23 cellular contexts compared by ENCODE assay signal in genomic region chr3:31953636-31954035, GRCh38. TPM values are rescaled to one million over a fixed set of nuclear protein-coding genes. Genes with fewer than 3 reads are reported as not detected.
DNase-seq lines count a peak whose midpoint lies in the region; TF ChIP-seq lines count a peak whose summit lies in the region.
"Had no signal": no experiment of that assay in that cellular context is flagged by ENCODE, and none has a peak within 500 bp of the region (broad histone marks: within the 10 kb centered on the region; RNA-seq: fewer than 3 reads in every experiment).

No MANE protein-coding gene starts in this region.

- no peak for TF ChIP-seq CTCF in DOHH2 (IDR thresholded peaks at IDR 0.05; ENCODE audit: low read depth, low read length, poor library complexity, severe bottlenecking)
- no peak for TF ChIP-seq CTCF in spleen (IDR thresholded peaks at IDR 0.05 in 8 of 11, conservative IDR thresholded peaks at IDR 0.05 in 3 of 11)

- H3K36me3 ChIP-seq in DOHH2 (ENCODE audit: control insufficient read depth, low read length) (peaks cover 56% of the 10 kb centered on the region), spleen (peaks cover 0 to 4% (median 0%) of the 10 kb centered on the region in 6 donors)

- H3K27ac ChIP-seq in DOHH2 (ENCODE audit: low read depth, low read length), result peak overlapping the region; percentile 98
- H3K27ac ChIP-seq in angular gyrus (ENCODE audit: low read depth, low read length), result peak overlapping the region; percentile 24
- peak overlapping the region in 5 of 8 donors; percentile 58 to 82 (median 69) for H3K27ac ChIP-seq in spleen
- H3K27ac ChIP-seq: BLaER1, KMS-11, SK-N-MC had no signal

- H3K4me2 ChIP-seq in DOHH2 (ENCODE audit: low read length), result peak overlapping the region; percentile 87
- H3K4me2 ChIP-seq: BLaER1, KMS-11 had no signal

- H3K9me3 ChIP-seq in DOHH2 (ENCODE audit: control insufficient read depth, insufficient read depth, low read length) (peaks cover 16% of the 10 kb centered on the region), spleen (peaks cover 2 to 23% (median 15%) of the 10 kb centered on the region in 8 donors)

- intact Hi-C loops in spleen (cut with DNase I; ENCODE audit: low total_unique reads), result no loop called here

- H3K4me3 ChIP-seq in DOHH2 (ENCODE audit: low read length), result peak overlapping the region; percentile 58
- no peak overlapping the region for H3K4me3 ChIP-seq in spleen
- H3K4me3 ChIP-seq: BLaER1, SK-N-MC had no signal

- no peak for TF ChIP-seq POLR2A in spleen (IDR thresholded peaks at IDR 0.05)

- peaks cover 86% of the 10 kb centered on the region for H3K79me2 ChIP-seq in DOHH2 (ENCODE audit: control insufficient read depth, low read length)

- peak; percentile 46 for DNase-seq in NAMALWA (ENCODE audit: low spot score)
- DNase-seq in spleen, result no peak
- DNase-seq in DMS153 (lab: John Stamatoyannopoulos, UW), result no peak
- DNase-seq in activated CD4-positive, alpha-beta T cell treated with anti-CD3 and anti-CD28 coated beads, Interleukin-2, amount 50 U/mL, for 4 hours, result no peak
- DNase-seq in medulla oblongata (ENCODE audit: extremely low spot score), result no peak
- DNase-seq: CD4-positive, CD25-positive, alpha-beta regulatory T cell; H9; IMR-90; NCI-H1092 treated with DMSO at 0.1 percent for 48 hours; NCI-H1436 treated with DMSO at 0.1 percent for 48 hours; NCI-H187 treated with DMSO at 0.1 percent for 48 hours; NCI-H2107; NCI-H524; NCI-H748 treated with DMSO at 0.1 percent for 48 hours; NK-92 treated with Interleukin-12 subunit alpha and Interleukin-12 subunit beta, amount 100 ng/mL, for 24 hours; OCI-M1; SIG-M5; SW 1271 had no signal

- H3K27me3 ChIP-seq in DOHH2 (ENCODE audit: control insufficient read depth, low read length) (no peaks in the 10 kb centered on the region), spleen (replicated peaks in 1 of 7) (no peaks in the 10 kb centered on the region)
- H3K27me3 ChIP-seq: BLaER1 had no signal

- H3F3A ChIP-seq in DOHH2 (ENCODE audit: control insufficient read depth, insufficient read depth), result peaks cover 49% of the 10 kb centered on the region

- no peaks in the 10 kb centered on the region for H3K9me2 ChIP-seq in DOHH2 (replicated peaks; ENCODE audit: control insufficient read depth, low read length)

- H3K4me1 ChIP-seq in DOHH2 (ENCODE audit: control insufficient read depth, low read length) (peaks cover 98% of the 10 kb centered on the region), spleen (peaks cover 6 to 86% (median 43%) of the 10 kb centered on the region in 6 donors)

- H4K20me1 ChIP-seq in DOHH2 (ENCODE audit: control insufficient read depth, insufficient read depth, low read depth, low read length), result no peaks in the 10 kb centered on the region
- H4K20me1 ChIP-seq: BLaER1 had no signal

- WGBS in spleen, 5 donors, result 66 to 77% (median 73%) methylated on average over 2 of the region's 2 CpGs

RNA-seq across cellular contexts. Expression of gene OSBPL10, which starts 27.4 kb away (rescaled TPM):
- total RNA-seq in spleen, result 10 to 100 TPM; 38.4 to 95.1 (median 70.9) TPM
- polyA plus RNA-seq in spleen, result 1 to 10 TPM; 3.8 to 5.3 (median 4.2) TPM

RNA-seq across cellular contexts. Expression of gene ZNF860, which starts 27.9 kb away (rescaled TPM):
- total RNA-seq in spleen, result 1 to 10 TPM; 3.1 to 9.5 (median 5.6) TPM
- 1 to 10 TPM; 1.3 to 1.6 (median 1.6) TPM for polyA plus RNA-seq in spleen
- total RNA-seq: CD4-positive, CD25-positive, alpha-beta regulatory T cell had no signal
- polyA plus RNA-seq: CD4-positive, CD25-positive, alpha-beta regulatory T cell had no signal

Comparison
In these comparisons a context has a peak if more than half of its experiments do, and no peak if none do; other contexts are left out.
1. H3K27ac ChIP-seq: peak in every context shown above with its lines; median percentile 98 in DOHH2; 69 in spleen; 24 in angular gyrus.